8 cellular contexts compared by ENCODE assay signal in the genomic region with DNA sequence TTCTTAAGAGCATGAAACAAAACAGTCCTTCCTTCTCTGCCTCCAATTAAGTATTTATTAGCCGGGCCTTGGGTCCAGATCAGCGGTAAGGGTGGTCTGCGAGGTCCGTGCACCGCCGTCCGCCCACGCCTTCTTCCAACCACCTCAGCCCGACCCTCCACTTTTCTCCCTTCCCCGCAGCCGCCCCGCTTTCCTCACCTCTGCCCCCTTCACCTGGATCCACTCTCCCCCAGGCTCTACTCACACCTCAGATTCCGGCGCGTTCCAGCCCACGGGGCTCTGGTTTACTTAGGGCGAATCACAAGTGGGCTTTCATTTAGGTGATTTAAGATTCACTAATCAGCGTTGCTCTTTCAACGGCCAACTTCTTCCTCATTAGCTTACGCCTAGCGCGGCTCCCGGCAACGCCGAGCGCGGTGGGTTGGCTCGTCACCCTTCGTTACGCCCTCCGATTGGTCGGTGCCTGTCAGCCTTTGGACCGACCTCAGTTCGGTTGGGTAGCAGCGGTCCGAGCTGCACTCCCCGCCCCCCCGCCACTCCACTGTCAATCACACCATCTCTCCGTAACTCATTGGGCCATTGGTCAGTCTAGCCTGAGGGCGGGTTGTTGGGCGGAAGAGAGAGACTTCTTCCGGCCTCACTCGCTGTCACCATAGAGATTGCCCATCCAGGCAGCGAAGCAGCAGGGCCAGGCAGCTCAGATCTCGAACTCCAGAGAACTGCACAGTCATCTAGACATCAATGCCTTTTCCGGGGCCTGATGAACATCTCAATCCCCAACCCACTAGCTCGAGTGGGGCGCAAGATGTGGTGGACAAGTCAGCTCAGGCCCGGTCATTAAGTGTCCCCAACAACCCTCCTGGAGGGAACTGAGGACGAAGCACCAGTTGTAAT. TPM values are rescaled to one million over a fixed set of nuclear protein-coding genes. Genes with fewer than 3 reads are reported as not detected.
DNase-seq lines count a peak whose midpoint lies in the region; TF ChIP-seq lines count a peak whose summit lies in the region.

A gene (minus strand): TSS at position 286 of the 894 bp plus-strand sequence. CDS start 9,385 bp downstream, outside the sequence.

- H3K27ac ChIP-seq in subcutaneous abdominal adipose tissue (ENCODE audit: low read depth, low read length) = peak within 1 kb of the TSS; percentile 90

- no peak for TF ChIP-seq CTCF in HFF-Myc (IDR thresholded peaks at IDR 0.05; ENCODE audit: low read depth, low read length, missing control alignments)

- H3K9me3 ChIP-seq in neuron (ENCODE audit: low read length) (peaks cover 5% of the 10 kb centered on the region), subcutaneous abdominal adipose tissue (ENCODE audit: control insufficient read depth in 5 of 5, low read length in 5 of 5) (no peaks in the 10 kb centered on the region)

- peaks cover 2% of the 10 kb centered on the region for H3K9me3 Mint-ChIP-seq in activated naive CD4-positive, alpha-beta T cell treated with anti-CD3 and anti-CD28 coated beads for 36 hours

- intact Hi-C loops in activated naive CD4-positive, alpha-beta T cell treated with anti-CD3 and anti-CD28 coated beads for 36 hours (cut with micrococcal nuclease) = loop anchor here (1.0 to 5.0 kb wide), 13 partner anchors 13 to 1369 kb away; a partner anchor contains a TSS

- DNase-seq in GM03348 (ENCODE audit: low spot score) (peak; percentile 99), HFF-Myc (ENCODE audit: extremely low read depth, low read depth) (peak; percentile 95), NAMALWA (ENCODE audit: low spot score) (peak; percentile 99), SK-N-DZ (ENCODE audit: low spot score) (peak; percentile 95), foreskin melanocyte (peak; percentile 99)
- peak; percentile 98 for DNase-seq in activated naive CD4-positive, alpha-beta T cell treated with anti-CD3 and anti-CD28 coated beads for 36 hours

- peak within 1 kb of the TSS; percentile 78 to 97 (median 92) for H3K9ac ChIP-seq in subcutaneous abdominal adipose tissue (ENCODE audit: low read length in 5 of 5)

- peak within 1 kb of the TSS; percentile 79 for H3K27ac Mint-ChIP-seq in activated naive CD4-positive, alpha-beta T cell treated with anti-CD3 and anti-CD28 coated beads for 36 hours

- no peaks in the 10 kb centered on the region for H3K27me3 ChIP-seq in neuron (ENCODE audit: insufficient read depth, low read length)
- no peaks in the 10 kb centered on the region for H3K27me3 ChIP-seq in subcutaneous abdominal adipose tissue (ENCODE audit: control insufficient read depth in 5 of 5, insufficient read depth in 4 of 5, low read length in 5 of 5)

- H3K4me3 ChIP-seq in HFF-Myc (replicated peaks; ENCODE audit: low read depth, low read length) = peak within 1 kb of the TSS; percentile 93
- H3K4me3 ChIP-seq in neuron (ENCODE audit: low read length) = peak within 1 kb of the TSS; percentile 73
- peak within 1 kb of the TSS; percentile 79 to 97 (median 95) for H3K4me3 ChIP-seq in subcutaneous abdominal adipose tissue (ENCODE audit: low read depth in 1 of 5, low read length in 5 of 5)

- peaks cover 2% of the 10 kb centered on the region for H3K36me3 Mint-ChIP-seq in activated naive CD4-positive, alpha-beta T cell treated with anti-CD3 and anti-CD28 coated beads for 36 hours (ENCODE audit: low read depth)

- no peaks in the 10 kb centered on the region for H3K27me3 Mint-ChIP-seq in activated naive CD4-positive, alpha-beta T cell treated with anti-CD3 and anti-CD28 coated beads for 36 hours (ENCODE audit: low read depth)

- peak within 1 kb of the TSS; percentile 21 for H2AFZ ChIP-seq in neuron (ENCODE audit: low read depth, low read length)

- CTCF ChIA-PET in activated naive CD4-positive, alpha-beta T cell treated with anti-CD3 and anti-CD28 coated beads for 36 hours (lab: Charles Lee) = interaction anchor here (0.6 to 3.7 kb wide), 5 partner anchors 13 to 154 kb away, joined by 3 to 22 read pairs (median 8); no protein-coding TSS in a partner anchor

- H3K4me3 Mint-ChIP-seq in activated naive CD4-positive, alpha-beta T cell treated with anti-CD3 and anti-CD28 coated beads for 36 hours = peak within 1 kb of the TSS; percentile 84

- H3K4me1 Mint-ChIP-seq in activated naive CD4-positive, alpha-beta T cell treated with anti-CD3 and anti-CD28 coated beads for 36 hours (ENCODE audit: low read depth) = peaks cover 16% of the 10 kb centered on the region

- H3K4me1 ChIP-seq in neuron (ENCODE audit: insufficient read depth, low read length) (peaks cover 13% of the 10 kb centered on the region), subcutaneous abdominal adipose tissue (ENCODE audit: control insufficient read depth in 5 of 5, insufficient read depth in 5 of 5, low read length in 5 of 5) (peaks cover 0 to 19% (median 14%) of the 10 kb centered on the region in 5 donors)

- no peaks in the 10 kb centered on the region for H3K36me3 ChIP-seq in neuron (ENCODE audit: insufficient read depth, low read length)
- H3K36me3 ChIP-seq in subcutaneous abdominal adipose tissue (ENCODE audit: control insufficient read depth in 5 of 5, insufficient read depth in 5 of 5, low read length in 5 of 5) = no peaks in the 10 kb centered on the region

RNA-seq across cellular contexts. Expression of the gene that starts here (rescaled TPM):
- polyA plus RNA-seq in SK-N-DZ (2014; cell fraction: cytosol; rRNA removed) = 30.2 and 35.7 TPM in 2 replicates
- 32.0 and 43.3 TPM in 2 replicates for polyA plus RNA-seq in SK-N-DZ (2014; cell fraction: nucleus; rRNA removed)
- total RNA-seq in activated naive CD4-positive, alpha-beta T cell treated with anti-CD3 and anti-CD28 coated beads for 36 hours = 10 to 100 TPM; 11.5 to 12.6 TPM

Comparison
In these comparisons a context has a peak if more than half of its experiments do, and no peak if none do; other contexts are left out.
1. Peak in every context shown above with its lines: DNase-seq, H3K4me3 ChIP-seq and H3K27ac ChIP-seq.